ENCODE assay signal across 15 cellular contexts in genomic region chr9:744790-745456, GRCh38.
DNase-seq lines count a peak whose midpoint lies in the region; ATAC-seq and TF ChIP-seq lines count a peak whose summit lies in the region.
"Had no signal": no experiment of that assay in that cellular context is flagged by ENCODE, and none has a peak within 500 bp of the region (broad histone marks: within the 10 kb centered on the region; RNA-seq: fewer than 3 reads in every experiment).

No MANE protein-coding gene starts in this region.

- H3K36me3 ChIP-seq in ovary = no peaks in the 10 kb centered on the region
- H3K36me3 ChIP-seq in upper lobe of right lung = peaks cover 51% of the 10 kb centered on the region

- H3K9me3 ChIP-seq in ovary (no peaks in the 10 kb centered on the region), upper lobe of right lung (no peaks in the 10 kb centered on the region)
- H3K9me3 ChIP-seq: Peyer's patch had no signal

- intact Hi-C loops in cardiac septum (cut with DNase I) (no loop called here), ovary (cut with DNase I) (loop anchor here in 2 of 4 donors (5.0 kb wide), 2 partner anchors 38 to 53 kb away; no protein-coding TSS in a partner anchor), upper lobe of right lung (cut with DNase I) (no loop called here)

- H3K27ac ChIP-seq in ovary (peak overlapping the region in 1 of 2 donors; percentile 32), upper lobe of right lung (no peak overlapping the region)

- no peak for TF ChIP-seq POLR2A in ovary (IDR thresholded peaks at IDR 0.05)

- H3K4me3 ChIP-seq in cardiac fibroblast (replicated peaks in 1 of 2; ENCODE audit: low read depth in 2 of 2, low read length in 2 of 2) (no peak overlapping the region), ovary (no peak overlapping the region), upper lobe of right lung (no peak overlapping the region)
- H3K4me3 ChIP-seq: Peyer's patch had no signal

- H3K27me3 ChIP-seq in ovary = no peaks in the 10 kb centered on the region
- H3K27me3 ChIP-seq in upper lobe of right lung = no peaks in the 10 kb centered on the region
- H3K27me3 ChIP-seq: Peyer's patch had no signal

- TF ChIP-seq CTCF in cardiac fibroblast (IDR thresholded peaks at IDR 0.05; ENCODE audit: low read depth, low read length) = no peak
- TF ChIP-seq CTCF in ovary (IDR thresholded peaks at IDR 0.05) = no peak
- TF ChIP-seq CTCF in upper lobe of right lung (IDR thresholded peaks at IDR 0.05) = no peak

- peaks cover 11% of the 10 kb centered on the region for H3K4me1 ChIP-seq in ovary (ENCODE audit: insufficient read depth)
- H3K4me1 ChIP-seq in upper lobe of right lung = peaks cover 6% of the 10 kb centered on the region
- H3K4me1 ChIP-seq: Peyer's patch had no signal

- DNase-seq in cardiac fibroblast (ENCODE audit: low read depth in 2 of 2) (peak; percentile 9 to 53), cardiac septum (ENCODE audit: low spot score) (peak; percentile 82), ovary (peak; percentile 62 to 75 (median 69)), upper lobe of right lung (no peak), Ammon's horn (ENCODE audit: low spot score) (no peak)
- DNase-seq: activated CD4-positive, alpha-beta T cell treated with anti-CD3 and anti-CD28 coated beads, Interleukin-2, amount 50 U/mL, for 4 hours; CD4-positive, alpha-beta T cell; mesenchymal stem cell; NCI-H1105; NCI-H446; Peyer's patch; stimulated activated naive CD8-positive, alpha-beta T cell treated with anti-CD3 and anti-CD28 coated beads, Interleukin-15, Interleukin-2, amounts not matched to agents 100 U/mL and 50 U/mL, for 24 hours; T-helper 2 cell had no signal

- 13 to 26% (median 19%) methylated on average over 7 of the region's 7 CpGs for WGBS in ovary, 3 donors

- peak; percentile 45 for ATAC-seq in upper lobe of right lung
- no peak for ATAC-seq in GM21717 (IDR thresholded peaks at IDR 0.05; ENCODE audit: unreplicated experiment)
- no peak for ATAC-seq in HG02798 (IDR thresholded peaks at IDR 0.05; ENCODE audit: poor library complexity, unreplicated experiment)
- ATAC-seq: stimulated activated naive CD8-positive, alpha-beta T cell treated with anti-CD3 and anti-CD28 coated beads, Interleukin-15, Interleukin-2, amounts not matched to agents 100 U/mL and 50 U/mL, for 24 hours had no signal

- no peak for TF ChIP-seq EP300 in ovary (IDR thresholded peaks at IDR 0.05)

Comparison
In these comparisons a context has a peak if more than half of its experiments do, and no peak if none do; other contexts are left out.
1. DNase-seq: peak in cardiac fibroblast (2 of 2), cardiac septum (single experiment) and ovary (5 of 5); none in upper lobe of right lung (single experiment) and Ammon's horn (single experiment).